In genomic region chr2:231930601-231931281, GRCh38 we compare ENCODE assay signal across 17 cellular contexts. TPM values are rescaled to one million over a fixed set of nuclear protein-coding genes. Genes with fewer than 3 reads are reported as not detected.
DNase-seq lines count a peak whose midpoint lies in the region; ATAC-seq and TF ChIP-seq lines count a peak whose summit lies in the region.
"Had no signal": no experiment of that assay in that cellular context is flagged by ENCODE, and none has a peak within 500 bp of the region (broad histone marks: within the 10 kb centered on the region; RNA-seq: fewer than 3 reads in every experiment).

No MANE protein-coding gene starts in this region.

- H3K27ac Mint-ChIP-seq in activated T-helper 2 cell treated with anti-CD3 and anti-CD28 coated beads, Interferon-gamma antibody, Interleukin-2, Interleukin-4, amounts not matched to agents 10 μg/mL and 5 μg/mL and 100 μg/mL, durations not matched to agents 14 hours and 24 hours and 36 hours = no peak overlapping the region
- no peak overlapping the region for H3K27ac Mint-ChIP-seq in Caco-2 (ENCODE audit: unreplicated experiment)
- H3K27ac Mint-ChIP-seq in Calu3 (ENCODE audit: unreplicated experiment) = no peak overlapping the region
- H3K27ac Mint-ChIP-seq: H9; naive thymus-derived CD8-positive, alpha-beta T cell had no signal

- no peaks in the 10 kb centered on the region for H3K79me2 ChIP-seq in Karpas-422 (ENCODE audit: low read length)

- no peak for TF ChIP-seq CTCF in heart right ventricle (IDR thresholded peaks at IDR 0.05)
- TF ChIP-seq CTCF in Caco-2 (IDR thresholded peaks at IDR 0.05; ENCODE audit: insufficient read depth in 1 of 2, low read depth in 1 of 2, low read length in 1 of 2, severe bottlenecking in 1 of 2, unreplicated experiment in 1 of 2) = no peak
- TF ChIP-seq CTCF in Calu3 (IDR thresholded peaks at IDR 0.05; ENCODE audit: unreplicated experiment) = no peak

- H3K27me3 Mint-ChIP-seq in activated T-helper 2 cell treated with anti-CD3 and anti-CD28 coated beads, Interferon-gamma antibody, Interleukin-2, Interleukin-4, amounts not matched to agents 10 μg/mL and 5 μg/mL and 100 μg/mL, durations not matched to agents 14 hours and 24 hours and 36 hours (ENCODE audit: low read depth) = peaks cover 32% of the 10 kb centered on the region
- H3K27me3 Mint-ChIP-seq in Caco-2 (ENCODE audit: insufficient read depth, unreplicated experiment) (peaks cover 8% of the 10 kb centered on the region), Calu3 (ENCODE audit: unreplicated experiment) (peaks cover 99% of the 10 kb centered on the region)

- 58 to 70% methylated on average over 8 of the region's 8 CpGs for whole genome bisulfite sequencing in heart right ventricle, 2 donors

- intact Hi-C loops in activated T-helper 2 cell treated with anti-CD3 and anti-CD28 coated beads, Interferon-gamma antibody, Interleukin-2, Interleukin-4, amounts not matched to agents 10 μg/mL and 5 μg/mL and 100 μg/mL, durations not matched to agents 14 hours and 24 hours and 36 hours (cut with micrococcal nuclease) = no loop called here
- intact Hi-C loops in heart right ventricle (cut with DNase I) (no loop called here), Caco-2 (cut with micrococcal nuclease; ENCODE audit: unreplicated experiment) (no loop called here), Calu3 (cut with micrococcal nuclease; ENCODE audit: unreplicated experiment) (no loop called here)

- H3K4me3 Mint-ChIP-seq in activated T-helper 2 cell treated with anti-CD3 and anti-CD28 coated beads, Interferon-gamma antibody, Interleukin-2, Interleukin-4, amounts not matched to agents 10 μg/mL and 5 μg/mL and 100 μg/mL, durations not matched to agents 14 hours and 24 hours and 36 hours (ENCODE audit: low read depth) = no peak overlapping the region
- no peak overlapping the region for H3K4me3 Mint-ChIP-seq in Caco-2 (ENCODE audit: unreplicated experiment)
- no peak overlapping the region for H3K4me3 Mint-ChIP-seq in Calu3 (ENCODE audit: low read depth, unreplicated experiment)
- H3K4me3 Mint-ChIP-seq: H9; naive thymus-derived CD8-positive, alpha-beta T cell had no signal

- POLR2A ChIA-PET in Caco-2 (lab: Charles Lee) = no interaction called here

- CTCF ChIA-PET in Caco-2 (lab: Charles Lee) = no interaction called here
- CTCF ChIA-PET in Calu3 (lab: Charles Lee) = no interaction called here

- no peaks in the 10 kb centered on the region for H3K27me3 ChIP-seq in Karpas-422 (ENCODE audit: low read length)
- peaks cover 14 to 50% (median 44%) of the 10 kb centered on the region in 7 donors for H3K27me3 ChIP-seq in heart right ventricle
- H3K27me3 ChIP-seq in skeletal muscle tissue (ENCODE audit: control insufficient read depth in 3 of 3, insufficient read depth in 3 of 3, low read length in 3 of 3) = peaks cover 32 to 51% (median 40%) of the 10 kb centered on the region in 3 donors
- no peaks in the 10 kb centered on the region; the same call in 1 of the 2 replicates for H3K27me3 ChIP-seq in Caco-2 (replicated peaks; ENCODE audit: control insufficient read depth, insufficient read depth, low read length)

- no peak for TF ChIP-seq POLR2A in GM18505 (IDR thresholded peaks at IDR 0.05; ENCODE audit: borderline replicate concordance, extremely low read depth, insufficient read depth, insufficient read length)

- BruUV-seq in Caco-2 (replicated peaks; lab: Mats Ljungman, UMichigan) = no TSS peak
- no TSS peak for BruUV-seq in Calu3 (replicated peaks; lab: Mats Ljungman, UMichigan)

- no peaks in the 10 kb centered on the region for H3K9me3 Mint-ChIP-seq in activated T-helper 2 cell treated with anti-CD3 and anti-CD28 coated beads, Interferon-gamma antibody, Interleukin-2, Interleukin-4, amounts not matched to agents 10 μg/mL and 5 μg/mL and 100 μg/mL, durations not matched to agents 14 hours and 24 hours and 36 hours
- H3K9me3 Mint-ChIP-seq in Caco-2 (ENCODE audit: unreplicated experiment) (no peaks in the 10 kb centered on the region), Calu3 (ENCODE audit: low read depth, unreplicated experiment) (no peaks in the 10 kb centered on the region)
- H3K9me3 Mint-ChIP-seq: H9; naive thymus-derived CD8-positive, alpha-beta T cell had no signal

- H3K9me3 ChIP-seq in Karpas-422 (ENCODE audit: low read length) (no peaks in the 10 kb centered on the region), heart right ventricle (no peaks in the 10 kb centered on the region), skeletal muscle tissue (ENCODE audit: control insufficient read depth in 3 of 3, low read length in 3 of 3) (no peaks in the 10 kb centered on the region), Caco-2 (no peaks in the 10 kb centered on the region)
- H3K9me3 ChIP-seq: adrenal gland had no signal

- H3K4me3 ChIP-seq in Karpas-422 (ENCODE audit: low read length) (no peak overlapping the region), heart right ventricle (no peak overlapping the region), skeletal muscle tissue (ENCODE audit: low read length in 3 of 3) (no peak overlapping the region), Caco-2 (ENCODE audit: low read depth, low read length) (no peak overlapping the region)
- H3K4me3 ChIP-seq: adrenal gland, lung had no signal

- H3K9ac ChIP-seq in Karpas-422 (ENCODE audit: low read length) = no peak overlapping the region
- no peak overlapping the region for H3K9ac ChIP-seq in skeletal muscle tissue (ENCODE audit: low read depth in 1 of 3, low read length in 3 of 3)

- H4K20me1 ChIP-seq in Karpas-422 (ENCODE audit: insufficient read depth, low read depth, low read length) = no peaks in the 10 kb centered on the region

- no peak for DNase-seq in Karpas-422
- DNase-seq in activated T-helper 2 cell treated with anti-CD3 and anti-CD28 coated beads, Interferon-gamma antibody, Interleukin-2, Interleukin-4, amounts not matched to agents 10 μg/mL and 5 μg/mL and 100 μg/mL, durations not matched to agents 14 hours and 24 hours and 36 hours (ENCODE audit: low spot score) = peak; percentile 6
- DNase-seq in heart right ventricle = peak; percentile 64 to 78
- DNase-seq in Caco-2 = no peak
- no peak for DNase-seq in NCI-H1105 treated with DMSO at 0.1 percent for 48 hours (lab: John Stamatoyannopoulos, UW)
- DNase-seq in Calu3 = no peak
- DNase-seq: cerebellar nuclear complex; DMS153; naive thymus-derived CD8-positive, alpha-beta T cell; NCI-H1436; PC-3 had no signal

- ATAC-seq in heart right ventricle (peak; percentile 36 to 64 (median 54)), GM18505 (IDR thresholded peaks at IDR 0.05; ENCODE audit: unreplicated experiment) (no peak)
- ATAC-seq: naive thymus-derived CD8-positive, alpha-beta T cell; PC-3 had no signal

- no peaks in the 10 kb centered on the region for H3K36me3 Mint-ChIP-seq in activated T-helper 2 cell treated with anti-CD3 and anti-CD28 coated beads, Interferon-gamma antibody, Interleukin-2, Interleukin-4, amounts not matched to agents 10 μg/mL and 5 μg/mL and 100 μg/mL, durations not matched to agents 14 hours and 24 hours and 36 hours (ENCODE audit: low read depth)
- H3K36me3 Mint-ChIP-seq in Caco-2 (ENCODE audit: insufficient read depth, unreplicated experiment) = no peaks in the 10 kb centered on the region
- H3K36me3 Mint-ChIP-seq in Calu3 (ENCODE audit: insufficient read depth, unreplicated experiment) = peaks cover 7% of the 10 kb centered on the region
- H3K36me3 Mint-ChIP-seq: naive thymus-derived CD8-positive, alpha-beta T cell had no signal

- no peaks in the 10 kb centered on the region for H3K9me2 ChIP-seq in Karpas-422 (replicated peaks; ENCODE audit: insufficient read depth, low read length)

- H2AFZ ChIP-seq in Karpas-422 (ENCODE audit: low read length) = no peak overlapping the region

- peak overlapping the region; percentile 40 for H3K4me2 ChIP-seq in Karpas-422 (ENCODE audit: low read depth, low read length, poor library complexity, severe bottlenecking)

- H3K4me1 ChIP-seq in Karpas-422 (ENCODE audit: low read length) = peaks cover 73% of the 10 kb centered on the region
- peaks cover 4 to 53% (median 16%) of the 10 kb centered on the region in 9 donors for H3K4me1 ChIP-seq in heart right ventricle
- H3K4me1 ChIP-seq in skeletal muscle tissue (ENCODE audit: control insufficient read depth in 3 of 3, insufficient read depth in 3 of 3, low read length in 3 of 3) = peaks cover 24 to 30% (median 29%) of the 10 kb centered on the region in 3 donors
- no peaks in the 10 kb centered on the region for H3K4me1 ChIP-seq in Caco-2

- H3K4me1 Mint-ChIP-seq in activated T-helper 2 cell treated with anti-CD3 and anti-CD28 coated beads, Interferon-gamma antibody, Interleukin-2, Interleukin-4, amounts not matched to agents 10 μg/mL and 5 μg/mL and 100 μg/mL, durations not matched to agents 14 hours and 24 hours and 36 hours (ENCODE audit: low read depth) = no peaks in the 10 kb centered on the region
- H3K4me1 Mint-ChIP-seq in Caco-2 (ENCODE audit: low read depth, unreplicated experiment) = no peaks in the 10 kb centered on the region
- H3K4me1 Mint-ChIP-seq in Calu3 (ENCODE audit: low read depth, unreplicated experiment) = no peaks in the 10 kb centered on the region

- no peak overlapping the region for H3K27ac ChIP-seq in Karpas-422 (ENCODE audit: low read length)
- H3K27ac ChIP-seq in heart right ventricle = peak overlapping the region in 9 of 10 donors; percentile 15 to 79 (median 45)
- peak overlapping the region; percentile 25 for H3K27ac ChIP-seq in skeletal muscle tissue (ENCODE audit: low read depth, low read length)
- H3K27ac ChIP-seq: adrenal gland had no signal

- no peaks in the 10 kb centered on the region for H3K36me3 ChIP-seq in Karpas-422 (ENCODE audit: insufficient read depth, low read length)
- H3K36me3 ChIP-seq in heart right ventricle = no peaks in the 10 kb centered on the region
- H3K36me3 ChIP-seq in skeletal muscle tissue (ENCODE audit: control insufficient read depth in 3 of 3, insufficient read depth in 3 of 3, low read length in 3 of 3) = no peaks in the 10 kb centered on the region
- no peaks in the 10 kb centered on the region for H3K36me3 ChIP-seq in Caco-2 (ENCODE audit: control insufficient read depth, insufficient read depth, low read length)
- H3K36me3 ChIP-seq: adrenal gland had no signal

RNA-seq across cellular contexts. Expression of gene NPPC, which starts 4.5 kb away (rescaled TPM):
- total RNA-seq in Karpas-422 (2014; rRNA removed; shearing (Covaris generic); ENCODE audit: low replicate concordance) = not detected in 2 replicates
- 0.23 and 0.41 TPM in 2 replicates for total RNA-seq in activated T-helper 2 cell treated with anti-CD3 and anti-CD28 coated beads, Interferon-gamma antibody, Interleukin-2, Interleukin-4, amounts not matched to agents 10 μg/mL and 5 μg/mL and 100 μg/mL, durations not matched to agents 14 hours and 24 hours and 36 hours
- total RNA-seq in heart right ventricle (1 to 10 TPM in 7 of 10 donors, under 1 TPM in 3; 0.28 to 8.7 (median 1.9) TPM), skeletal muscle tissue (5.7 TPM), Caco-2 (2022) (not detected in 2 replicates), Calu3 (2022) (not detected in 2 replicates)
- 1 to 10 TPM; 4.3 to 5.9 TPM for polyA plus RNA-seq in heart right ventricle
- total RNA-seq: naive thymus-derived CD8-positive, alpha-beta T cell; NCI-H460; PC-3 had no signal
- polyA plus RNA-seq: lung had no signal

RNA-seq across cellular contexts. Expression of gene DIS3L2, which starts 30.8 kb away (rescaled TPM):
- total RNA-seq in Karpas-422 (2014; rRNA removed; shearing (Covaris generic); ENCODE audit: low replicate concordance) = 15.8 and 19.0 TPM in 2 replicates
- 30.2 and 33.5 TPM in 2 replicates for total RNA-seq in activated T-helper 2 cell treated with anti-CD3 and anti-CD28 coated beads, Interferon-gamma antibody, Interleukin-2, Interleukin-4, amounts not matched to agents 10 μg/mL and 5 μg/mL and 100 μg/mL, durations not matched to agents 14 hours and 24 hours and 36 hours
- 10 to 100 TPM; 15.2 to 24.5 (median 18.5) TPM for total RNA-seq in heart right ventricle
- polyA plus RNA-seq in heart right ventricle = 10 to 100 TPM in 1 of 2 donors, 1 to 10 TPM in 1; 9.5 to 22.5 TPM
- total RNA-seq in skeletal muscle tissue = 24.0 TPM
- 15.5 and 18.0 TPM in 2 replicates for total RNA-seq in Caco-2 (2022)
- total RNA-seq in Calu3 (2022) = 44.5 and 46.0 TPM in 2 replicates

Comparison
In these comparisons a context has a peak if more than half of its experiments do, and no peak if none do; other contexts are left out.
1. DNase-seq: peak in activated T-helper 2 cell treated with anti-CD3 and anti-CD28 coated beads, Interferon-gamma antibody, Interleukin-2, Interleukin-4, amounts not matched to agents 10 μg/mL and 5 μg/mL and 100 μg/mL, durations not matched to agents 14 hours and 24 hours and 36 hours (single experiment) and heart right ventricle (2 of 2); none in Karpas-422 (single experiment), Caco-2 (0 of 2), NCI-H1105 treated with DMSO at 0.1 percent for 48 hours (single experiment) and Calu3 (single experiment).